10 cellular contexts compared by ENCODE assay signal in genomic region chr5:60196382-60197113, GRCh38.
DNase-seq lines count a peak whose midpoint lies in the region; ATAC-seq, FAIRE-seq and TF ChIP-seq lines count a peak whose summit lies in the region.
"Had no signal": no experiment of that assay in that cellular context is flagged by ENCODE, and none has a peak within 500 bp of the region (broad histone marks: within the 10 kb centered on the region; RNA-seq: fewer than 3 reads in every experiment).

No MANE protein-coding gene starts in this region.

- ATAC-seq in HG02763 (IDR thresholded peaks at IDR 0.05; ENCODE audit: unreplicated experiment) (no peak), HG03025 (IDR thresholded peaks at IDR 0.05; ENCODE audit: low FRiP score, unreplicated experiment) (no peak)
- ATAC-seq in activated naive CD4-positive, alpha-beta T cell treated with anti-CD3 and anti-CD28 coated beads, Interleukin-2, amount 50 U/mL, for 72 hours = no peak
- ATAC-seq: activated T-cell treated with anti-CD3 and anti-CD28 coated beads, Interleukin-2, amount 50 U/mL, for 72 hours had no signal

- DNase-seq in H54 (ENCODE audit: insufficient read length, low spot score) (peak; percentile 45), SK-MEL-5 (ENCODE audit: low read depth, low spot score) (peak; percentile 100), fibroblast of the conjunctiva (ENCODE audit: low read depth) (peak; percentile 92), smooth muscle cell (lab: John Stamatoyannopoulos, UW; ENCODE audit: unreplicated experiment) (peak; percentile 2), NCI-H1436 treated with DMSO at 0.1 percent for 48 hours (lab: John Stamatoyannopoulos, UW) (no peak)
- DNase-seq in activated naive CD4-positive, alpha-beta T cell treated with anti-CD3 and anti-CD28 coated beads, Interleukin-2, amount 50 U/mL, for 72 hours (ENCODE audit: low spot score in 2 of 2) = no peak
- DNase-seq: activated T-cell treated with anti-CD3 and anti-CD28 coated beads, Interleukin-2, amount 50 U/mL, for 72 hours; NCI-H748 treated with DMSO at 0.1 percent for 48 hours had no signal

- H3K9me3 Mint-ChIP-seq in activated naive CD4-positive, alpha-beta T cell treated with anti-CD3 and anti-CD28 coated beads, Interleukin-2, amount 50 U/mL, for 72 hours = peaks cover 11 to 17% of the 10 kb centered on the region in 2 donors

- no peak overlapping the region for H3K27ac Mint-ChIP-seq in activated naive CD4-positive, alpha-beta T cell treated with anti-CD3 and anti-CD28 coated beads, Interleukin-2, amount 50 U/mL, for 72 hours
- H3K27ac Mint-ChIP-seq: activated T-cell treated with anti-CD3 and anti-CD28 coated beads, Interleukin-2, amount 50 U/mL, for 72 hours had no signal

- no peaks in the 10 kb centered on the region for H3K36me3 Mint-ChIP-seq in activated naive CD4-positive, alpha-beta T cell treated with anti-CD3 and anti-CD28 coated beads, Interleukin-2, amount 50 U/mL, for 72 hours

- H3K79me2 ChIP-seq in smooth muscle cell (ENCODE audit: low read depth) = no peaks in the 10 kb centered on the region

- no peaks in the 10 kb centered on the region for H3K4me1 ChIP-seq in smooth muscle cell (ENCODE audit: low read depth)

- no peak overlapping the region for H3K9ac ChIP-seq in smooth muscle cell (ENCODE audit: low read depth)

- WGBS in smooth muscle cell (ENCODE audit: low lambda C conversion rate) = 21% methylated on average over 2 of the region's 2 CpGs

- peak; percentile 100 for FAIRE-seq in H54 (lab: Jason Lieb, UNC)

- H3K27ac ChIP-seq in smooth muscle cell (ENCODE audit: low read depth) = peak overlapping the region; percentile 54

- no peak for TF ChIP-seq CTCF in smooth muscle cell (IDR thresholded peaks at IDR 0.05; ENCODE audit: borderline replicate concordance, insufficient read depth, poor library complexity, severe bottlenecking)

- peak overlapping the region; percentile 34 for H3K4me2 ChIP-seq in smooth muscle cell

- no peak for TF ChIP-seq POLR2A in H54 (IDR thresholded peaks at IDR 0.05; ENCODE audit: low read depth, low read length)

- H3F3A ChIP-seq in smooth muscle cell (ENCODE audit: low read depth) = no peaks in the 10 kb centered on the region

- H2AFZ ChIP-seq in smooth muscle cell (ENCODE audit: low read depth) = no peak overlapping the region

- H3K36me3 ChIP-seq in smooth muscle cell (ENCODE audit: low read depth) = no peaks in the 10 kb centered on the region

- no peaks in the 10 kb centered on the region for H3K27me3 ChIP-seq in smooth muscle cell (ENCODE audit: low read depth)

- H4K20me1 ChIP-seq in smooth muscle cell (ENCODE audit: low read depth) = no peaks in the 10 kb centered on the region

- no peaks in the 10 kb centered on the region for H3K9me3 ChIP-seq in smooth muscle cell (replicated peaks; ENCODE audit: low read depth)

- in situ Hi-C loops in SK-MEL-5 (cut with HindIII; ENCODE audit: low pct_unique_long_range_greater_than_20kb, low sequenced_read_pairs) = no loop called here

- H3K4me3 ChIP-seq in smooth muscle cell = no peak overlapping the region

Comparison
In these comparisons a context has a peak if more than half of its experiments do, and no peak if none do; other contexts are left out.
1. DNase-seq: peak in H54 (single experiment), SK-MEL-5 (single experiment), fibroblast of the conjunctiva (single experiment) and smooth muscle cell (single experiment); none in activated naive CD4-positive, alpha-beta T cell treated with anti-CD3 and anti-CD28 coated beads, Interleukin-2, amount 50 U/mL, for 72 hours (0 of 2) and NCI-H1436 treated with DMSO at 0.1 percent for 48 hours (single experiment).